ENCODE assay signal across 9 cellular contexts in the genomic region with DNA sequence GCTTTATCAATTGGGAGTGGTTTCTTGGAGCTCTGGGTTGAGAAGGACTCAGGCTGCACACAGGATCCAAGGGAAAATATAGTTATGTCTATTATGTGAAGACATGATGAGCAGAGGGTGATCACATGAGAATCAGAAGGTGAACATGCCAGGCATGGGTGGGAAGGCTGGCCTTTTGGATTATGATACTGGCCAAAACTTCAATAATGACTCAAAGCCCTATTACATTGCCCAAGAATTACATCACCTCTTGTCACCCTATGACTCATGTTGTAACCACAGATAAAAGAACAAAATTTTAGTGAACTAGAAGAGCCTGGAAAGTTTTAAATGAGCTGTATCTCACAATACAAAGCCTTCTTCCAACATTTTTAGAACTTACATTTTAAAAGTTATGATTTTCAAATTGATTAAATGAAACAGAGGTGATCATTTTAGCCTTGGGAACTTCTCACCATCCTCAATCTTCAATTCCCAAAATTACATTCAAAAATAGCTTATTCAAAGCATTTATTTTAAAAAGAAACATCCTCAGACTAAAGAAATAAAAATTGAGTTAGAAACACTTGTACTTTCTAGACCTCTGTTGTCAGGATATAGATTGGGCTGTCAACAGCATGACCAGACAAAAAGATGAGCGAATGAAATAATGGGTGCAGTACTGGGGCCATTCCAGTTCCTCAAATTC.
DNase-seq lines count a peak whose midpoint lies in the region; TF ChIP-seq lines count a peak whose summit lies in the region.
"Had no signal": no experiment of that assay in that cellular context is flagged by ENCODE, and none has a peak within 500 bp of the region (broad histone marks: within the 10 kb centered on the region; RNA-seq: fewer than 3 reads in every experiment).

No MANE protein-coding gene starts in this region.

- DNase-seq in GM10266 (ENCODE audit: extremely low spot score), result peak; percentile 9
- peak; percentile 8 for DNase-seq in HFFc6
- DNase-seq in NOMO-1 treated with DMSO at 0.1 percent for 48 hours (lab: John Stamatoyannopoulos, UW; ENCODE audit: unreplicated experiment), result peak; percentile 72
- DNase-seq in iris pigment epithelial cell (ENCODE audit: low read depth), result peak; percentile 89
- DNase-seq in NCI-H1417 treated with DMSO at 0.1 percent for 48 hours (lab: John Stamatoyannopoulos, UW), result no peak
- no peak for DNase-seq in transverse colon
- DNase-seq in testis, result no peak
- DNase-seq in NCI-H1436 treated with DMSO at 0.1 percent for 48 hours (lab: John Stamatoyannopoulos, UW), result no peak

- H3K27ac Mint-ChIP-seq in HFFc6, result no peak overlapping the region

- H3K9me3 ChIP-seq in transverse colon (no peaks in the 10 kb centered on the region), testis (no peaks in the 10 kb centered on the region)

- H3K36me3 ChIP-seq in transverse colon, result no peaks in the 10 kb centered on the region
- no peaks in the 10 kb centered on the region for H3K36me3 ChIP-seq in testis (ENCODE audit: low read depth, missing control alignments)
- H3K36me3 ChIP-seq: cardiac muscle cell had no signal

- no peak for TF ChIP-seq POLR2A in transverse colon (IDR thresholded peaks at IDR 0.05)
- no peak for TF ChIP-seq POLR2A in testis (IDR thresholded peaks at IDR 0.05)

- H3K9me3 Mint-ChIP-seq in HFFc6, result peaks cover 28% of the 10 kb centered on the region

- WGBS in transverse colon (ENCODE audit: low coverage in 1 of 2), 2 donors, result 90 to 92% methylated on average over 1 of the region's 1 CpG
- 91 to 97% methylated on average over 1 of the region's 1 CpG for WGBS in testis, 2 donors

- in situ Hi-C loops in transverse colon (cut with MboI; ENCODE audit: low pct_ligation_motif_present in 1 of 4, low pct_unique_long_range_greater_than_20kb in 1 of 4, low sequenced_read_pairs in 3 of 4), result no loop called here

- no peak overlapping the region for H3K27ac ChIP-seq in transverse colon
- H3K27ac ChIP-seq in testis, result no peak overlapping the region
- H3K27ac ChIP-seq: cardiac muscle cell had no signal

- H3K4me3 ChIP-seq in transverse colon, result no peak overlapping the region
- H3K4me3 ChIP-seq in testis, result no peak overlapping the region
- H3K4me3 ChIP-seq: cardiac muscle cell had no signal

- no peak overlapping the region for H3K4me3 Mint-ChIP-seq in HFFc6

- H3K4me1 ChIP-seq in transverse colon, result peaks cover 0 to 31% (median 2%) of the 10 kb centered on the region in 4 donors
- H3K4me1 ChIP-seq in testis, result no peaks in the 10 kb centered on the region

- H3K27me3 Mint-ChIP-seq in HFFc6 (ENCODE audit: insufficient read depth), result no peaks in the 10 kb centered on the region

- no peaks in the 10 kb centered on the region for H3K36me3 Mint-ChIP-seq in HFFc6 (ENCODE audit: low read depth)

- H3K4me1 Mint-ChIP-seq in HFFc6 (ENCODE audit: low read depth), result peaks cover 8% of the 10 kb centered on the region; the same call in 1 of the 2 replicates

- no peak for TF ChIP-seq CTCF in GM10266 (IDR thresholded peaks at IDR 0.05; ENCODE audit: control insufficient read depth, insufficient read depth, low read depth, missing control alignments)
- TF ChIP-seq CTCF in HFFc6 (IDR thresholded peaks at IDR 0.05), result no peak
- TF ChIP-seq CTCF in transverse colon (IDR thresholded peaks at IDR 0.05), result no peak
- TF ChIP-seq CTCF in testis (IDR thresholded peaks at IDR 0.05), result no peak

- no peaks in the 10 kb centered on the region for H3K27me3 ChIP-seq in transverse colon
- H3K27me3 ChIP-seq in testis, result no peaks in the 10 kb centered on the region
- H3K27me3 ChIP-seq: cardiac muscle cell had no signal

- intact Hi-C loops in transverse colon (cut with DNase I; ENCODE audit: low total_unique reads), result no loop called here
- intact Hi-C loops in testis (cut with DNase I; ENCODE audit: low total_unique reads), result no loop called here

- TF ChIP-seq EP300 in transverse colon (IDR thresholded peaks at IDR 0.05; ENCODE audit: low read depth), result no peak

Comparison
In these comparisons a context has a peak if more than half of its experiments do, and no peak if none do; other contexts are left out.
1. DNase-seq: peak in GM10266 (single experiment), HFFc6 (single experiment), NOMO-1 treated with DMSO at 0.1 percent for 48 hours (single experiment) and iris pigment epithelial cell (single experiment); none in NCI-H1417 treated with DMSO at 0.1 percent for 48 hours (single experiment), transverse colon (single experiment), testis (single experiment) and NCI-H1436 treated with DMSO at 0.1 percent for 48 hours (single experiment).